16 cellular contexts compared by ENCODE assay signal in genomic region chr12:105228966-105229365, GRCh38. TPM values are rescaled to one million over a fixed set of nuclear protein-coding genes. Genes with fewer than 3 reads are reported as not detected.
DNase-seq lines count a peak whose midpoint lies in the region; ATAC-seq and TF ChIP-seq lines count a peak whose summit lies in the region.
"Had no signal": no experiment of that assay in that cellular context is flagged by ENCODE, and none has a peak within 500 bp of the region (broad histone marks: within the 10 kb centered on the region; RNA-seq: fewer than 3 reads in every experiment).

No MANE protein-coding gene starts in this region.

- TF ChIP-seq POLR2A in esophagus squamous epithelium (IDR thresholded peaks at IDR 0.05), result no peak

- H3K36me3 ChIP-seq in MM.1S (replicated peaks; ENCODE audit: insufficient read depth, low read length), result no peaks in the 10 kb centered on the region
- peaks cover 0 to 66% (median 0%) of the 10 kb centered on the region in 3 donors for H3K36me3 ChIP-seq in esophagus squamous epithelium
- H3K36me3 ChIP-seq: uterus had no signal

- no peaks in the 10 kb centered on the region for H3K9me3 Mint-ChIP-seq in activated CD4-positive, alpha-beta memory T cell treated with anti-CD3 and anti-CD28 coated beads, Interleukin-2, amount 10 ng/mL, durations not matched to agents 7 days and 5 days
- no peaks in the 10 kb centered on the region for H3K9me3 Mint-ChIP-seq in stimulated activated effector memory CD8-positive, alpha-beta T cell treated with anti-CD3 and anti-CD28 coated beads, Interleukin-12 subunit alpha, Interleukin-12 subunit beta, amount 100 ng/mL, for 72 hours
- H3K9me3 Mint-ChIP-seq: brain had no signal

- no peaks in the 10 kb centered on the region for H3K27me3 Mint-ChIP-seq in activated CD4-positive, alpha-beta memory T cell treated with anti-CD3 and anti-CD28 coated beads, Interleukin-2, amount 10 ng/mL, durations not matched to agents 7 days and 5 days
- H3K27me3 Mint-ChIP-seq: brain had no signal

- TF ChIP-seq CTCF in MM.1S (IDR thresholded peaks at IDR 0.05; ENCODE audit: low read length), result no peak
- no peak for TF ChIP-seq CTCF in esophagus squamous epithelium (IDR thresholded peaks at IDR 0.05)
- no peak for TF ChIP-seq CTCF in foreskin keratinocyte (conservative IDR thresholded peaks at IDR 0.05)

- no peak for ATAC-seq in stimulated activated effector memory CD8-positive, alpha-beta T cell treated with anti-CD3 and anti-CD28 coated beads, Interleukin-12 subunit alpha, Interleukin-12 subunit beta, amount 100 ng/mL, for 72 hours
- no peak for ATAC-seq in foreskin keratinocyte

- peaks cover 42% of the 10 kb centered on the region for H3F3A ChIP-seq in MM.1S (ENCODE audit: insufficient read depth, low read length)

- H4K20me1 ChIP-seq in MM.1S (ENCODE audit: insufficient read depth, low read length), result no peaks in the 10 kb centered on the region

- POLR2A ChIA-PET in activated CD4-positive, alpha-beta memory T cell treated with anti-CD3 and anti-CD28 coated beads, Interleukin-2, amount 10 ng/mL, durations not matched to agents 7 days and 5 days (lab: Charles Lee), result no interaction called here

- peaks cover 69% of the 10 kb centered on the region for H3K4me1 Mint-ChIP-seq in activated CD4-positive, alpha-beta memory T cell treated with anti-CD3 and anti-CD28 coated beads, Interleukin-2, amount 10 ng/mL, durations not matched to agents 7 days and 5 days
- H3K4me1 Mint-ChIP-seq in stimulated activated effector memory CD8-positive, alpha-beta T cell treated with anti-CD3 and anti-CD28 coated beads, Interleukin-12 subunit alpha, Interleukin-12 subunit beta, amount 100 ng/mL, for 72 hours, result peaks cover 64% of the 10 kb centered on the region

- H3K4me2 ChIP-seq in MM.1S (ENCODE audit: low read depth, low read length), result peak overlapping the region; percentile 55

- H3K9ac ChIP-seq in MM.1S (ENCODE audit: low read length), result peak overlapping the region; percentile 26; the same call in 1 of the 2 replicates

- H3K27ac Mint-ChIP-seq in activated CD4-positive, alpha-beta memory T cell treated with anti-CD3 and anti-CD28 coated beads, Interleukin-2, amount 10 ng/mL, durations not matched to agents 7 days and 5 days, result peak overlapping the region; percentile 70
- peak overlapping the region; percentile 78 for H3K27ac Mint-ChIP-seq in stimulated activated effector memory CD8-positive, alpha-beta T cell treated with anti-CD3 and anti-CD28 coated beads, Interleukin-12 subunit alpha, Interleukin-12 subunit beta, amount 100 ng/mL, for 72 hours

- no peak overlapping the region for H2AFZ ChIP-seq in MM.1S (ENCODE audit: low read length)

- H3K27ac ChIP-seq in MM.1S (ENCODE audit: low read length) (peak overlapping the region; percentile 86), esophagus squamous epithelium (peak overlapping the region in 3 of 4 donors; percentile 39 to 63 (median 43)), foreskin keratinocyte (no peak overlapping the region)
- H3K27ac ChIP-seq: C4-2B had no signal

- intact Hi-C loops in esophagus squamous epithelium (cut with DNase I), result no loop called here

- H3K79me2 ChIP-seq in MM.1S (ENCODE audit: low read length), result peaks cover 62% of the 10 kb centered on the region

- H3K4me3 ChIP-seq in MM.1S (ENCODE audit: low read length), result no peak overlapping the region
- no peak overlapping the region for H3K4me3 ChIP-seq in esophagus squamous epithelium
- H3K4me3 ChIP-seq: uterus had no signal

- H3K36me3 Mint-ChIP-seq in activated CD4-positive, alpha-beta memory T cell treated with anti-CD3 and anti-CD28 coated beads, Interleukin-2, amount 10 ng/mL, durations not matched to agents 7 days and 5 days (ENCODE audit: low read depth), result peaks cover 53% of the 10 kb centered on the region
- peaks cover 54% of the 10 kb centered on the region for H3K36me3 Mint-ChIP-seq in stimulated activated effector memory CD8-positive, alpha-beta T cell treated with anti-CD3 and anti-CD28 coated beads, Interleukin-12 subunit alpha, Interleukin-12 subunit beta, amount 100 ng/mL, for 72 hours

- peak overlapping the region; percentile 2 for H3K4me3 Mint-ChIP-seq in activated CD4-positive, alpha-beta memory T cell treated with anti-CD3 and anti-CD28 coated beads, Interleukin-2, amount 10 ng/mL, durations not matched to agents 7 days and 5 days
- peak overlapping the region; percentile 43 for H3K4me3 Mint-ChIP-seq in stimulated activated effector memory CD8-positive, alpha-beta T cell treated with anti-CD3 and anti-CD28 coated beads, Interleukin-12 subunit alpha, Interleukin-12 subunit beta, amount 100 ng/mL, for 72 hours

- no peaks in the 10 kb centered on the region for H3K9me2 ChIP-seq in MM.1S (replicated peaks; ENCODE audit: insufficient read depth, low read length)

- CTCF ChIA-PET in activated CD4-positive, alpha-beta memory T cell treated with anti-CD3 and anti-CD28 coated beads, Interleukin-2, amount 10 ng/mL, durations not matched to agents 7 days and 5 days (lab: Charles Lee), result no interaction called here

- H3K27me3 ChIP-seq in MM.1S (replicated peaks; ENCODE audit: insufficient read depth, low read length) (no peaks in the 10 kb centered on the region), esophagus squamous epithelium (no peaks in the 10 kb centered on the region), foreskin keratinocyte (no peaks in the 10 kb centered on the region)
- H3K27me3 ChIP-seq: uterus had no signal

- peaks cover 55% of the 10 kb centered on the region for H3K4me1 ChIP-seq in MM.1S (ENCODE audit: low read length)
- peaks cover 13 to 97% (median 34%) of the 10 kb centered on the region in 3 donors for H3K4me1 ChIP-seq in esophagus squamous epithelium
- H3K4me1 ChIP-seq in foreskin keratinocyte, result no peaks in the 10 kb centered on the region

- WGBS in esophagus squamous epithelium, 2 donors, result 94% methylated on average over 8 of the region's 8 CpGs

- no peaks in the 10 kb centered on the region for H3K9me3 ChIP-seq in MM.1S (replicated peaks; ENCODE audit: insufficient read depth, low read length)
- no peaks in the 10 kb centered on the region for H3K9me3 ChIP-seq in esophagus squamous epithelium
- H3K9me3 ChIP-seq: uterus had no signal

- DNase-seq in MM.1S (no peak), esophagus squamous epithelium (lab: John Stamatoyannopoulos, UW) (no peak), foreskin keratinocyte (no peak), anterior cingulate cortex (lab: John Stamatoyannopoulos, UW) (no peak), H4 (ENCODE audit: low spot score) (no peak)
- no peak for DNase-seq in activated CD4-positive, alpha-beta memory T cell treated with anti-CD3 and anti-CD28 coated beads, Interleukin-2, amount 10 ng/mL, durations not matched to agents 7 days and 5 days
- DNase-seq in stimulated activated effector memory CD8-positive, alpha-beta T cell treated with anti-CD3 and anti-CD28 coated beads, Interleukin-12 subunit alpha, Interleukin-12 subunit beta, amount 100 ng/mL, for 72 hours (ENCODE audit: low spot score in 2 of 2), result no peak
- DNase-seq: activated CD4-positive, CD25-positive, alpha-beta regulatory T cell treated with anti-CD3 and anti-CD28 coated beads, Interleukin-2, amount 50 U/mL, for 72 hours; effector memory CD4-positive, alpha-beta T cell; GOT3; NCI-H2029; NCI-H524 treated with DMSO at 0.1 percent for 48 hours; stimulated activated CD4-positive, alpha-beta T cell treated with anti-CD3 and anti-CD28 coated beads, Interleukin-4, amount 100 ng/mL, for 1 hour; uterus had no signal

RNA-seq across cellular contexts. Expression of gene APPL2, which starts 7.0 kb away (rescaled TPM):
- total RNA-seq in activated CD4-positive, alpha-beta memory T cell treated with anti-CD3 and anti-CD28 coated beads, Interleukin-2, amount 10 ng/mL, durations not matched to agents 7 days and 5 days, result 10 to 100 TPM; 32.2 to 34.2 TPM
- 10 to 100 TPM; 30.9 to 52.3 (median 35.2) TPM for total RNA-seq in esophagus squamous epithelium
- 23.3 and 31.2 TPM in 2 replicates for total RNA-seq in foreskin keratinocyte
- polyA plus RNA-seq in foreskin keratinocyte, result 10.9 and 12.0 TPM in 2 replicates
- 12.0 and 12.3 TPM in 2 replicates for total RNA-seq in H4 (2014; rRNA removed; shearing (Covaris generic))
